Comparison of ENCODE assay signal across 20 cellular contexts in genomic region chr12:68579254-68579653, GRCh38. TPM values are rescaled to one million over a fixed set of nuclear protein-coding genes. Genes with fewer than 3 reads are reported as not detected.
DNase-seq lines count a peak whose midpoint lies in the region; ATAC-seq and TF ChIP-seq lines count a peak whose summit lies in the region.
"Had no signal": no experiment of that assay in that cellular context is flagged by ENCODE, and none has a peak within 500 bp of the region (broad histone marks: within the 10 kb centered on the region; RNA-seq: fewer than 3 reads in every experiment).

No MANE protein-coding gene starts in this region.

- peak overlapping the region; percentile 77 for H3K27ac Mint-ChIP-seq in activated T-cell treated with anti-CD3 and anti-CD28 coated beads, Interleukin-2, amount 50 U/mL, for 24 hours
- H3K27ac Mint-ChIP-seq in GM23338, result no peak overlapping the region
- H3K27ac Mint-ChIP-seq in activated CD8-positive, alpha-beta T cell treated with anti-CD3 and anti-CD28 coated beads, Interleukin-2, amount 10 ng/mL, durations not matched to agents 7 days and 5 days, result peak overlapping the region; percentile 85
- peak overlapping the region in 1 of 2 donors; percentile 51 for H3K27ac Mint-ChIP-seq in effector memory CD8-positive, alpha-beta T cell

- no peaks in the 10 kb centered on the region for H3K36me3 ChIP-seq in GM23338 (ENCODE audit: insufficient read depth)

- CTCF ChIA-PET in activated CD8-positive, alpha-beta T cell treated with anti-CD3 and anti-CD28 coated beads, Interleukin-2, amount 10 ng/mL, durations not matched to agents 7 days and 5 days (lab: Charles Lee), result interaction anchor here (0.7 to 1.9 kb wide), 9 partner anchors 10 to 136 kb away, joined by 3 to 5 read pairs (median 4); no protein-coding TSS in a partner anchor

- POLR2A ChIA-PET in activated CD8-positive, alpha-beta T cell treated with anti-CD3 and anti-CD28 coated beads, Interleukin-2, amount 10 ng/mL, durations not matched to agents 7 days and 5 days (lab: Charles Lee), result interaction anchor here (0.7 to 2.3 kb wide), 5 partner anchors 8 to 214 kb away, joined by 3 to 10 read pairs (median 3); partner anchors contain the start of gene RAP1B

- DNase-seq in activated T-cell treated with anti-CD3 and anti-CD28 coated beads, Interleukin-2, amount 50 U/mL, for 24 hours, result no peak
- DNase-seq in activated T-cell treated with anti-CD3 and anti-CD28 coated beads, Interleukin-2, amount 50 U/mL, for 1 hour, result no peak
- no peak for DNase-seq in GM23338 (ENCODE audit: low spot score)
- DNase-seq in activated CD8-positive, alpha-beta T cell treated with anti-CD3 and anti-CD28 coated beads, Interleukin-2, amount 10 ng/mL, durations not matched to agents 7 days and 5 days, result peak; percentile 55
- DNase-seq in effector memory CD8-positive, alpha-beta T cell, result no peak
- no peak for DNase-seq in DMS53 (lab: John Stamatoyannopoulos, UW)
- DNase-seq in DMS 273 treated with DMSO at 0.1 percent for 48 hours (lab: John Stamatoyannopoulos, UW), result no peak
- no peak for DNase-seq in germinal center (ENCODE audit: low spot score)
- DNase-seq: Caco-2, DMS79, H7, NCI-H1092, NCI-H146, NCI-H2081 treated with DMSO at 0.1 percent for 48 hours, NCI-H510A treated with DMSO at 0.1 percent for 48 hours, NCI-H82, PC-9 had no signal

- H3K79me2 ChIP-seq in GM23338 (replicated peaks; ENCODE audit: insufficient read depth), result no peaks in the 10 kb centered on the region

- H3K4me3 Mint-ChIP-seq in activated T-cell treated with anti-CD3 and anti-CD28 coated beads, Interleukin-2, amount 50 U/mL, for 24 hours, result peak overlapping the region; percentile 26
- no peak overlapping the region for H3K4me3 Mint-ChIP-seq in GM23338
- peak overlapping the region; percentile 56 for H3K4me3 Mint-ChIP-seq in activated CD8-positive, alpha-beta T cell treated with anti-CD3 and anti-CD28 coated beads, Interleukin-2, amount 10 ng/mL, durations not matched to agents 7 days and 5 days
- peak overlapping the region; percentile 6 to 20 for H3K4me3 Mint-ChIP-seq in effector memory CD8-positive, alpha-beta T cell

- H3K4me1 Mint-ChIP-seq in activated T-cell treated with anti-CD3 and anti-CD28 coated beads, Interleukin-2, amount 50 U/mL, for 24 hours (ENCODE audit: low read depth), result peaks cover 36% of the 10 kb centered on the region
- H3K4me1 Mint-ChIP-seq in GM23338, result no peaks in the 10 kb centered on the region
- peaks cover 32% of the 10 kb centered on the region for H3K4me1 Mint-ChIP-seq in activated CD8-positive, alpha-beta T cell treated with anti-CD3 and anti-CD28 coated beads, Interleukin-2, amount 10 ng/mL, durations not matched to agents 7 days and 5 days (ENCODE audit: low read depth)
- peaks cover 3 to 4% of the 10 kb centered on the region in 2 donors for H3K4me1 Mint-ChIP-seq in effector memory CD8-positive, alpha-beta T cell (ENCODE audit: low read depth in 2 of 2)

- no peak for ATAC-seq in GM23338
- peak; percentile 67 for ATAC-seq in activated CD8-positive, alpha-beta T cell treated with anti-CD3 and anti-CD28 coated beads, Interleukin-2, amount 10 ng/mL, durations not matched to agents 7 days and 5 days
- no peak for ATAC-seq in effector memory CD8-positive, alpha-beta T cell (replicated peaks)
- ATAC-seq: HepG2 had no signal

- H3K9me3 Mint-ChIP-seq in activated T-cell treated with anti-CD3 and anti-CD28 coated beads, Interleukin-2, amount 50 U/mL, for 24 hours, result no peaks in the 10 kb centered on the region
- H3K9me3 Mint-ChIP-seq in GM23338, result no peaks in the 10 kb centered on the region
- H3K9me3 Mint-ChIP-seq in activated CD8-positive, alpha-beta T cell treated with anti-CD3 and anti-CD28 coated beads, Interleukin-2, amount 10 ng/mL, durations not matched to agents 7 days and 5 days (ENCODE audit: insufficient read depth), result no peaks in the 10 kb centered on the region
- no peaks in the 10 kb centered on the region for H3K9me3 Mint-ChIP-seq in effector memory CD8-positive, alpha-beta T cell

- H2AFZ ChIP-seq in GM23338, result 0 out of 2 replicates have a peak overlapping the region, but pooled peaks have one; percentile 28
- H2AFZ ChIP-seq: PC-9 had no signal

- TF ChIP-seq CTCF in GM23338 (conservative IDR thresholded peaks at IDR 0.05; ENCODE audit: low read depth in 2 of 2), result no peak

- H3K4me2 ChIP-seq in GM23338, result no peak overlapping the region
- H3K4me2 ChIP-seq: KMS-11, PC-9 had no signal

- H3K9me2 ChIP-seq in GM23338 (ENCODE audit: insufficient read depth), result no peaks in the 10 kb centered on the region

- H3F3A ChIP-seq in GM23338 (replicated peaks; ENCODE audit: low read depth), result no peaks in the 10 kb centered on the region

- no peaks in the 10 kb centered on the region; the same call in 1 of the 2 replicates for H4K20me1 ChIP-seq in GM23338 (replicated peaks; ENCODE audit: insufficient read depth)

- no peak overlapping the region for H3K27ac ChIP-seq in GM23338 (ENCODE audit: low read depth)
- H3K27ac ChIP-seq: C4-2B, KMS-11, PC-9 had no signal

- H3K27me3 ChIP-seq in GM23338 (ENCODE audit: insufficient read depth), result no peaks in the 10 kb centered on the region

- no peaks in the 10 kb centered on the region for H3K4me1 ChIP-seq in GM23338 (ENCODE audit: insufficient read depth)
- H3K4me1 ChIP-seq: Caco-2 had no signal

- H3K36me3 Mint-ChIP-seq in activated T-cell treated with anti-CD3 and anti-CD28 coated beads, Interleukin-2, amount 50 U/mL, for 24 hours (ENCODE audit: low read depth), result no peaks in the 10 kb centered on the region
- no peaks in the 10 kb centered on the region for H3K36me3 Mint-ChIP-seq in GM23338 (ENCODE audit: low read depth)
- H3K36me3 Mint-ChIP-seq in activated CD8-positive, alpha-beta T cell treated with anti-CD3 and anti-CD28 coated beads, Interleukin-2, amount 10 ng/mL, durations not matched to agents 7 days and 5 days (ENCODE audit: low read depth), result no peaks in the 10 kb centered on the region
- no peaks in the 10 kb centered on the region for H3K36me3 Mint-ChIP-seq in effector memory CD8-positive, alpha-beta T cell (ENCODE audit: insufficient read depth)

- H3K27me3 Mint-ChIP-seq in activated T-cell treated with anti-CD3 and anti-CD28 coated beads, Interleukin-2, amount 50 U/mL, for 24 hours, result no peaks in the 10 kb centered on the region
- no peaks in the 10 kb centered on the region for H3K27me3 Mint-ChIP-seq in GM23338 (ENCODE audit: insufficient read depth, low read depth, poor library complexity)
- no peaks in the 10 kb centered on the region for H3K27me3 Mint-ChIP-seq in activated CD8-positive, alpha-beta T cell treated with anti-CD3 and anti-CD28 coated beads, Interleukin-2, amount 10 ng/mL, durations not matched to agents 7 days and 5 days (ENCODE audit: low read depth)
- no peaks in the 10 kb centered on the region for H3K27me3 Mint-ChIP-seq in effector memory CD8-positive, alpha-beta T cell

- H3K4me3 ChIP-seq in GM23338, result no peak overlapping the region
- H3K4me3 ChIP-seq: PC-9 had no signal

RNA-seq across cellular contexts. Expression of gene RAP1B, which starts 31.4 kb away (rescaled TPM):
- 122 and 128 TPM in 2 replicates for total RNA-seq in GM23338 (2014; rRNA removed; shearing (Covaris generic))
- polyA plus RNA-seq in GM23338 (2016; fragmentation: Nextera tagmentation; extraction: Ambion mirVana), result 76.0 and 90.6 TPM in 2 replicates
- 100 to 1,000 TPM; 256 to 268 TPM for total RNA-seq in activated CD8-positive, alpha-beta T cell treated with anti-CD3 and anti-CD28 coated beads, Interleukin-2, amount 10 ng/mL, durations not matched to agents 7 days and 5 days
